Comparison of ENCODE assay signal across 8 cellular contexts in the genomic region with DNA sequence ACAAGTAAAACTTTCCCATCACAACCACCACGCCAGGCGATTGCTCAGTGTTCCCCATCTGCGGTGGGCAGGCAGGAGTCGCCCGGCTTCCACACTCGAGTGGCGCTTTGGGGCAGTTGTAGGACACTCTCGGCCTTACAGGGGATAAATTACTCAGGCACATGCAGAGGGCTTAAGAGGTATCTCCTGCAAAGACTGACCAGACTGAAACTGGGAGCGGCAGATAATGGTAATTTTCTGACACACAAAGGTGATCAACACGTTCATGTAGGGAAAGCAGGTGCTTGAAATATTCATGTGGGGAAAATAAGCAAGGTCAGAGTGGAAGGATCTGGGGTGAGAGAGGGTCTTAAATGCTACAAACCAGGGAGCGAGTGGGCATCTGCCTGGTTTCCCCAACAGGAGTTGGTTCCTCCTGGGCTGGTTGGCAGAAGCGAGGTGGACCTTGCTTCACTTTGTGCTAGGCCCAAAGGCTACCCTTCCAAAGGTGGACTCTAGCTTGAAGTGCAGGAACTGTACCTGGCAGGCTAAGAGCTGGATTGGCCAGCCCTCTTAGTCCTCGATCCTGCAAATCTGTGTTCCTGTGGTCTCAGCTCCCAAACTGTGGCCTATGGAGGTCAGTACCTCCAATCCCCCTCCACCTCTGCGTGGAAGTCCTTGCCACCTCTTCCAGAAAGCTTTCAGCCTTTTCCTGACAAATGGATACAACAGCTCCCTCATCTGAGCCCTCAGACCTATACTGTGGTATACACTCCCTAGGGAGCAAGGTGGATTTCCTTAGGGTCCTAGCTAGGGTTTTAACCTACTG. TPM values are rescaled to one million over a fixed set of nuclear protein-coding genes. Genes with fewer than 3 reads are reported as not detected.
DNase-seq lines count a peak whose midpoint lies in the region; ATAC-seq, FAIRE-seq and TF ChIP-seq lines count a peak whose summit lies in the region.

No MANE protein-coding gene starts in this region.

- peak overlapping the region; percentile 68 for H3K9ac ChIP-seq in mucosa of stomach (ENCODE audit: low read length)

- POLR2A ChIA-PET in AG04449 (lab: Yijun Ruan, JAX) = no interaction called here

- ATAC-seq in GM21515 (IDR thresholded peaks at IDR 0.05; ENCODE audit: unreplicated experiment) (no peak), GM18517 (IDR thresholded peaks at IDR 0.05; ENCODE audit: unreplicated experiment) (no peak)

- H3K9me3 ChIP-seq in mucosa of stomach (ENCODE audit: control insufficient read depth, low read length) = no peaks in the 10 kb centered on the region

- TF ChIP-seq CTCF in AG04449 (IDR thresholded peaks at IDR 0.05; ENCODE audit: insufficient read depth, low read length, missing control alignments) (no peak), bronchial epithelial cell (IDR thresholded peaks at IDR 0.05; ENCODE audit: insufficient read depth, low read length, severe bottlenecking) (no peak)

- H3K4me1 ChIP-seq in mucosa of stomach (ENCODE audit: control insufficient read depth, insufficient read depth, low read length) = peaks cover 22% of the 10 kb centered on the region

- DNase-seq in AG04449 (ENCODE audit: low read depth, low spot score) = no peak
- peak; percentile 26 for DNase-seq in HT-29 (ENCODE audit: low spot score)
- DNase-seq in bronchial epithelial cell (ENCODE audit: low read depth) = no peak
- DNase-seq in stimulated activated naive CD4-positive, alpha-beta T cell treated with Interleukin-2 at 50 U/mL for 16 hours (lab: John Stamatoyannopoulos, UW) = no peak
- no peak for DNase-seq in GF-D8 (lab: John Stamatoyannopoulos, UW)

- H3K4me3 ChIP-seq in AG04449 (ENCODE audit: low read depth, low read length) (peak overlapping the region; percentile 61), bronchial epithelial cell (ENCODE audit: low read depth, low read length) (peak overlapping the region; percentile 49), mucosa of stomach (ENCODE audit: low read length) (no peak overlapping the region)

- H3K27me3 ChIP-seq in bronchial epithelial cell (ENCODE audit: control insufficient read depth, insufficient read depth, low read length) = no peaks in the 10 kb centered on the region
- H3K27me3 ChIP-seq in mucosa of stomach (ENCODE audit: control insufficient read depth, insufficient read depth, low read length) = no peaks in the 10 kb centered on the region

- peaks cover 7% of the 10 kb centered on the region for H3K36me3 ChIP-seq in bronchial epithelial cell (ENCODE audit: control insufficient read depth, insufficient read depth, low read length)
- peaks cover 4% of the 10 kb centered on the region for H3K36me3 ChIP-seq in mucosa of stomach (ENCODE audit: control insufficient read depth, insufficient read depth, low read length)

- CTCF ChIA-PET in AG04449 (lab: Yijun Ruan, JAX) = interaction anchor here (1.2 kb wide), 1 partner anchor 10 kb away, joined by 3 read pairs; no protein-coding TSS in a partner anchor

- no peak for FAIRE-seq in bronchial epithelial cell (lab: Jason Lieb, UNC)

RNA-seq across cellular contexts. Expression of a gene that starts 16.7 kb away (rescaled TPM):
- total RNA-seq in HT-29 (2014; rRNA removed; shearing (Covaris generic)) = 6.9 and 7.9 TPM in 2 replicates
- 2.6 and 3.8 TPM in 2 replicates for total RNA-seq in bronchial epithelial cell

RNA-seq across cellular contexts. Expression of a gene that starts 16.9 kb away (rescaled TPM):
- 44.6 and 56.1 TPM in 2 replicates for total RNA-seq in HT-29 (2014; rRNA removed; shearing (Covaris generic))
- total RNA-seq in bronchial epithelial cell = 25.0 and 27.6 TPM in 2 replicates
